ENCODE assay signal across 9 cellular contexts in the genomic region with DNA sequence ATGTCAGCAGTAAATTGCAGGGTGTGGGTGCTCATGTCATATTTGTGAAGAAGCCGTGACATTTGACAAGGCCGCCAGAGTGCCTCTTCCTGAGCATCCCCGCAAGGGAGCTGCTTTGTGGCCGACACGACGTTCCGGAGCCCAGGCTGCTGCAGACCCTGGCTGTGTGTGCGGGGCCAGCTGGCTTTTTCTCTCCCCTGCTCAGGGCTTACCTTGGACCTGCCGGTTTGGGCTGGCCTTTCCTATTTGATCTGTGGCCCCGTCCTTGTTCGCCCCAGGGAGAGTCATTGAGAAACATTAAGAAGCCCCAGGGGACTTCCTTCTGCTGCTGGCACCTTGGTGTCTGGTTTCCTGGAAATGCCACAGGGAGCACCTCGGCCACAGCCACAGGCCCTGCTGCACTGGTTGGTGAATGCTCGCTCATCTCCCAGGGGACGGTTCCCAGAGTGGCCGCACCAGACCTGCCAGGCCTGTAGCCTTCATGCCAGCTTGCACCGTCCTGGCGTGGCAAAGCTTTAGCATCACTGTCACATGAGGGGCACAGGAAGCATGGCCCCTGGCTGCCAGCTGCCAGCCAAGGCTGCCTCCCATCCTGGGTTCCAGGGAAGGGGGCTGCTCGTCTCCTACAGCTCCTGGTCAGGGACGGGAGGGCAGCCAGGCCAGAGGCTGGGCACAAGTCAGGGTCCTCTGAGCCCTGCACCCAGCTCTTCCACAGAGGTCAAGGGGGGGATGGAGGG. TPM values are rescaled to one million over a fixed set of nuclear protein-coding genes. Genes with fewer than 3 reads are reported as not detected.
DNase-seq lines count a peak whose midpoint lies in the region; ATAC-seq and TF ChIP-seq lines count a peak whose summit lies in the region.
"Had no signal": no experiment of that assay in that cellular context is flagged by ENCODE, and none has a peak within 500 bp of the region (broad histone marks: within the 10 kb centered on the region; RNA-seq: fewer than 3 reads in every experiment).

No MANE protein-coding gene starts in this region.

- peak overlapping the region in 1 of 3 donors; percentile 62 for H3K27ac ChIP-seq in right lobe of liver
- H3K27ac ChIP-seq in tibial artery: peak overlapping the region; percentile 65 to 93

- H3K4me1 ChIP-seq in right lobe of liver: peaks cover 0 to 54% (median 12%) of the 10 kb centered on the region in 4 donors
- peaks cover 5 to 97% (median 96%) of the 10 kb centered on the region in 4 donors for H3K4me1 ChIP-seq in tibial artery

- H3K9me3 ChIP-seq in right lobe of liver (no peaks in the 10 kb centered on the region), tibial artery (no peaks in the 10 kb centered on the region)
- H3K9me3 ChIP-seq: Caco-2 had no signal

- intact Hi-C loops in right lobe of liver (cut with DNase I): loop anchor here in 1 of 2 donors (5.0 to 10.0 kb wide), 2 partner anchors 36 to 113 kb away; no protein-coding TSS in a partner anchor
- intact Hi-C loops in tibial artery (cut with DNase I; ENCODE audit: low total_unique reads): no loop called here

- ATAC-seq in right lobe of liver (no peak), GM21576 (IDR thresholded peaks at IDR 0.05; ENCODE audit: unreplicated experiment) (no peak)

- H3K4me3 ChIP-seq in right lobe of liver (no peak overlapping the region), tibial artery (no peak overlapping the region)

- H3K27me3 ChIP-seq in right lobe of liver (no peaks in the 10 kb centered on the region), tibial artery (no peaks in the 10 kb centered on the region)

- TF ChIP-seq CTCF in right lobe of liver (IDR thresholded peaks at IDR 0.05) (no peak), tibial artery (IDR thresholded peaks at IDR 0.05) (no peak)

- peak; percentile 63 for DNase-seq in activated T-cell treated with anti-CD3 and anti-CD28 coated beads, Interleukin-2, amount 50 U/mL, for 1 hour
- DNase-seq in activated T-cell treated with anti-CD3 and anti-CD28 coated beads for 4 hours (no peak), activated T-helper 1 cell treated with Interleukin-2 at 50 U/mL for 16 hours (ENCODE audit: low read depth) (peak; percentile 34), right lobe of liver (peak; percentile 30 to 58 (median 43)), tibial artery (peak; percentile 45 to 90), glomerular visceral epithelial cell (ENCODE audit: extremely low spot score) (no peak), NCI-H446 (lab: John Stamatoyannopoulos, UW) (no peak)

- WGBS in right lobe of liver (ENCODE audit: insufficient coverage, low coverage, low lambda C conversion rate, missing lambda C conversion rate): 85% methylated on average over 2 of the region's 19 CpGs

- TF ChIP-seq POLR2A in right lobe of liver (IDR thresholded peaks at IDR 0.05): no peak

- H3K36me3 ChIP-seq in right lobe of liver (no peaks in the 10 kb centered on the region), tibial artery (peaks cover 0 to 13% (median 0%) of the 10 kb centered on the region in 3 donors)

RNA-seq across cellular contexts. Expression of a gene that starts 5.4 kb away (rescaled TPM):
- total RNA-seq in right lobe of liver: 10 to 100 TPM; 24.5 to 43.9 (median 28.5) TPM

RNA-seq across cellular contexts. Expression of a gene that starts 17.4 kb away (rescaled TPM):
- 10 to 100 TPM in 4 of 6 experiments, 1 to 10 TPM in 2; 7.7 to 14.1 (median 10.4) TPM for total RNA-seq in right lobe of liver

RNA-seq across cellular contexts. Expression of a gene that starts 31.6 kb away (rescaled TPM):
- total RNA-seq in right lobe of liver: 10 to 100 TPM; 10.9 to 17.9 (median 14.5) TPM

Comparison
In these comparisons a context has a peak if more than half of its experiments do, and no peak if none do; other contexts are left out.
1. DNase-seq: peak in activated T-cell treated with anti-CD3 and anti-CD28 coated beads, Interleukin-2, amount 50 U/mL, for 1 hour (single experiment), activated T-helper 1 cell treated with Interleukin-2 at 50 U/mL for 16 hours (single experiment), right lobe of liver (3 of 3) and tibial artery (2 of 2); none in activated T-cell treated with anti-CD3 and anti-CD28 coated beads for 4 hours (single experiment), glomerular visceral epithelial cell (single experiment) and NCI-H446 (0 of 2).